1 cellular context compared by ENCODE assay signal in the genomic region with DNA sequence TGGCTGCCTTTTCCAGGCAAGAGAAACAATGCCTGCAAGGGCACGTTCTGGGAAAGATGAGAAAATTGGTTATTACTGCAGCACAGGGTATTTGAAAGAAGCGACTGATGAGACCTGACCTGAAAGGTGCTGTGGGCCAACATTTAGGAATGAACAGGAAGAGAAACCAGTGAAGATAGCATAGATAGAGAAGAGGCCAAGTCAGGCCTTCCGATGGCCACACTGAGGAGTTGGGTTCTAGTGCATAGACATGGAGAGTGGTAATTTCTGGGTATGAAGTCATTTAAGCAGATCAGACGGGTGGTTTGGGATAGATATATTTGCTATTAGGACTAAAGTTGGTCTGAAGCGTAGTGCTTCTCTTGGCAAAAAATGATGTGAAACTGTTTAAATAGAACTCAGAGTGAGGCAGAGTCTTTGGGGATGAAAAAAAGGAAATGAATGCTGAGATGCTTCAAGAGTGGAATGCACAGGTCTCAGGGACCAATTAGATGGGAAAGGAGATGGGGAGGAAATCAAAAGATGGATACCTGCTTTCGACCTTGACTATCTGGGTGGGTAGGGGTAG.
A peak's percentile ranks its signal among the peaks of the same experiment; 100 is the strongest.
TF ChIP-seq lines count a peak whose summit lies in the region.

No MANE protein-coding gene starts in this region.

TF ChIP-seq in GM12878, 131 proteins besides CTCF, POLR2A, EP300 and RAD21:
- TF ChIP-seq KDM1A (IDR thresholded peaks at IDR 0.05; ENCODE audit: borderline replicate concordance): no peak
- TF ChIP-seq SPI1 (IDR thresholded peaks at IDR 0.05; ENCODE audit: borderline replicate concordance, insufficient read depth, low read depth, low read length): 0 out of 2 replicates have a peak, but pooled peaks have one; percentile 5
